8 cellular contexts compared by ENCODE assay signal in genomic region chrX:106802388-106803275, GRCh38. TPM values are rescaled to one million over a fixed set of nuclear protein-coding genes. Genes with fewer than 3 reads are reported as not detected.
A peak's percentile ranks its signal among the peaks of the same experiment; 100 is the strongest.
DNase-seq lines count a peak whose midpoint lies in the region; ATAC-seq and TF ChIP-seq lines count a peak whose summit lies in the region.

TSS of gene TBC1D8B (plus strand) at chrX:106802673. CDS start at chrX:106802854, 181 bp downstream.

- no peaks in the 10 kb centered on the region for H3K36me3 Mint-ChIP-seq in endothelial cell (ENCODE audit: low read depth, unreplicated experiment)

- H3K9me3 Mint-ChIP-seq in endothelial cell (ENCODE audit: unreplicated experiment), result no peaks in the 10 kb centered on the region

- peaks cover 7% of the 10 kb centered on the region for H3K4me1 Mint-ChIP-seq in endothelial cell (ENCODE audit: unreplicated experiment)

- no peak for TF ChIP-seq CTCF in endothelial cell (IDR thresholded peaks at IDR 0.05; ENCODE audit: unreplicated experiment)

- peak; percentile 97 for ATAC-seq in GM18502 (IDR thresholded peaks at IDR 0.05; ENCODE audit: poor library complexity, unreplicated experiment)
- peak; percentile 75 for ATAC-seq in HG02870 (IDR thresholded peaks at IDR 0.05; ENCODE audit: unreplicated experiment)
- ATAC-seq in stimulated activated naive CD8-positive, alpha-beta T cell treated with anti-CD3 and anti-CD28 coated beads, Interleukin-15, Interleukin-2, amounts not matched to agents 100 U/mL and 50 U/mL, for 24 hours, result peak; percentile 75

- H3K27me3 Mint-ChIP-seq in endothelial cell (ENCODE audit: unreplicated experiment), result no peaks in the 10 kb centered on the region

- peak within 1 kb of the TSS; percentile 30 for H3K27ac Mint-ChIP-seq in endothelial cell (ENCODE audit: unreplicated experiment)

- peak within 1 kb of the TSS; percentile 99 for H3K4me3 Mint-ChIP-seq in endothelial cell (ENCODE audit: unreplicated experiment)

- DNase-seq in A172 (ENCODE audit: low spot score) (peak; percentile 13), NCI-H2081 (lab: John Stamatoyannopoulos, UW) (peak; percentile 95 to 98), endothelial cell (ENCODE audit: low spot score) (peak; percentile 52), lung microvascular endothelial cell (ENCODE audit: low read depth in 2 of 2) (peak; percentile 89 to 91)
- peak; percentile 3 to 5 for DNase-seq in activated CD4-positive, alpha-beta T cell treated with anti-CD3 and anti-CD28 coated beads for 4 hours
- DNase-seq in stimulated activated naive CD8-positive, alpha-beta T cell treated with anti-CD3 and anti-CD28 coated beads, Interleukin-15, Interleukin-2, amounts not matched to agents 100 U/mL and 50 U/mL, for 24 hours, result peak; percentile 7

RNA-seq across cellular contexts. Expression of gene TBC1D8B, which starts in this region (rescaled TPM):
- total RNA-seq in A172 (2014; rRNA removed; shearing (Covaris generic)), result not detected in 2 replicates
- total RNA-seq in endothelial cell (ENCODE audit: unreplicated experiment), result 3.6 TPM
- 2.2 and 3.4 TPM in 2 replicates for total RNA-seq in lung microvascular endothelial cell

Comparison
In these comparisons a context has a peak if more than half of its experiments do, and no peak if none do; other contexts are left out.
1. Peak in every context shown above with its lines: DNase-seq and ATAC-seq.
2. Peak in DNase-seq in A172; RNA of the gene not detected or under 1 TPM.
3. DNase-seq: peak in every context shown above with its lines; median percentile 96 in NCI-H2081; 90 in lung microvascular endothelial cell; 52 in endothelial cell; 13 in A172; 7 in stimulated activated naive CD8-positive, alpha-beta T cell treated with anti-CD3 and anti-CD28 coated beads, Interleukin-15, Interleukin-2, amounts not matched to agents 100 U/mL and 50 U/mL, for 24 hours; 4 in activated CD4-positive, alpha-beta T cell treated with anti-CD3 and anti-CD28 coated beads for 4 hours.